17 cellular contexts compared by ENCODE assay signal in the genomic region with DNA sequence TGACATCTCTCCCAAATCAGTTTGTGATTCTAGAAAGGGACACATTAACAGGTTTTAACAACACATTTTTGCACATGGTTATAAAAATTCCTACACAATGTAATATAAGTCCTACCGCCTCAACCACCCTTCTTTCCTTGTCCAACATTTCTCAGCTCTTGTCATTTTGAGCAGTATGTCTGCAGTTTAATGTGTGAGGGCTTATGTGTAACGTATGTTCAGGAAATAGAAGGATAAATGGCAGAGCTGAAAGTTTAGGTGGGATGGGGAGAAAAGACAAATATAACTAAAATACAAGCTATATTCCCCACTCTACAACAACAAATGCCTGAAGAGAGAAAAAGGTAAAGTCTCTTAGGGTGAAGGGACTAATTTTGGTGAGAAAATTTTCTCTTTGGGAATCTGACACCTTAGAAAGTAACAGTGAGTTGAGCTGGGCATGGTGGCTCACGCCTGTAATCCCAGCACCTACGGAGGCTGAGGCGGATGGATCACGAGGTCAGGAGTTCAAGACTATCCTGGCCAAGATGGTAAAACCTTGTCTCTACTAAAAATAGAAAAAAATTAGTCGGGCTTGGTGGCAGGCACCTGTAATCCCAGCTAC. TPM values are rescaled to one million over a fixed set of nuclear protein-coding genes. Genes with fewer than 3 reads are reported as not detected.
DNase-seq lines count a peak whose midpoint lies in the region; TF ChIP-seq lines count a peak whose summit lies in the region.
"Had no signal": no experiment of that assay in that cellular context is flagged by ENCODE, and none has a peak within 500 bp of the region (broad histone marks: within the 10 kb centered on the region; RNA-seq: fewer than 3 reads in every experiment).

No MANE protein-coding gene starts in this region.

- peak overlapping the region; percentile 67 for H3K27ac Mint-ChIP-seq in activated T-cell treated with anti-CD3 and anti-CD28 coated beads, Interleukin-2, amount 50 U/mL, for 24 hours

- peak in 1 of 2 donors; percentile 6 for TF ChIP-seq POLR2A in adrenal gland (IDR thresholded peaks at IDR 0.05)

- H3K9me3 Mint-ChIP-seq in activated T-cell treated with anti-CD3 and anti-CD28 coated beads, Interleukin-2, amount 50 U/mL, for 24 hours, result no peaks in the 10 kb centered on the region
- H3K9me3 Mint-ChIP-seq: activated B cell treated with CpG ODN at 0.5 μM for 24 hours; T-helper 1 cell treated with Interleukin-12 subunit alpha and Interleukin-12 subunit beta and Interleukin-4 antibody, amounts not matched to agents 30 μg/mL and 1 μg/mL, for 36 hours had no signal

- H3K9me3 ChIP-seq in adrenal gland (replicated peaks in 1 of 3) (no peaks in the 10 kb centered on the region), iPS-18a (ENCODE audit: control insufficient read depth, low read depth, low read length) (no peaks in the 10 kb centered on the region), skeletal muscle tissue (ENCODE audit: control insufficient read depth in 3 of 3, low read length in 3 of 3) (no peaks in the 10 kb centered on the region)
- H3K9me3 ChIP-seq: pancreas, upper lobe of left lung had no signal

- no peak overlapping the region for H3K4me3 ChIP-seq in adrenal gland
- H3K4me3 ChIP-seq in iPS-18a (ENCODE audit: low read length), result peak overlapping the region; percentile 26
- H3K4me3 ChIP-seq in skeletal muscle tissue (ENCODE audit: low read length in 3 of 3), result no peak overlapping the region
- H3K4me3 ChIP-seq: pancreas, upper lobe of left lung had no signal

- H3K9ac ChIP-seq in iPS-18a (ENCODE audit: low read length), result no peak overlapping the region
- no peak overlapping the region for H3K9ac ChIP-seq in skeletal muscle tissue (ENCODE audit: low read depth in 1 of 3, low read length in 3 of 3)

- intact Hi-C loops in adrenal gland (cut with DNase I), result no loop called here

- H3K4me3 Mint-ChIP-seq in activated T-cell treated with anti-CD3 and anti-CD28 coated beads, Interleukin-2, amount 50 U/mL, for 24 hours, result no peak overlapping the region
- H3K4me3 Mint-ChIP-seq: activated B cell treated with CpG ODN at 0.5 μM for 24 hours; activated CD8-positive, alpha-beta memory T cell treated with anti-CD3 and anti-CD28 coated beads, Interleukin-2, amount 10 ng/mL, durations not matched to agents 7 days and 5 days had no signal

- peaks cover 49% of the 10 kb centered on the region for H3K36me3 Mint-ChIP-seq in activated T-cell treated with anti-CD3 and anti-CD28 coated beads, Interleukin-2, amount 50 U/mL, for 24 hours (ENCODE audit: low read depth)

- DNase-seq in activated T-cell treated with anti-CD3 and anti-CD28 coated beads, Interleukin-2, amount 50 U/mL, for 24 hours, result no peak
- DNase-seq in activated T-cell treated with anti-CD3 and anti-CD28 coated beads for 4 hours (no peak), adrenal gland (no peak), NOMO-1 treated with dmso at 0.1 percent for 144 hours (lab: John Stamatoyannopoulos, UW; ENCODE audit: unreplicated experiment) (no peak), NCI-H1694 (lab: John Stamatoyannopoulos, UW) (no peak), ACHN (no peak)
- DNase-seq: activated B cell treated with CpG ODN at 0.5 μM for 24 hours; activated CD8-positive, alpha-beta memory T cell treated with anti-CD3 and anti-CD28 coated beads, Interleukin-2, amount 10 ng/mL, durations not matched to agents 7 days and 5 days; activated naive CD4-positive, alpha-beta T cell treated with anti-CD3 and anti-CD28 coated beads, Interleukin-2, amount 50 U/mL, for 16 hours; EL; NCI-H774; pancreas; small intestine; upper lobe of left lung had no signal

- no peaks in the 10 kb centered on the region for H3K27me3 ChIP-seq in adrenal gland
- H3K27me3 ChIP-seq in iPS-18a (ENCODE audit: control insufficient read depth, insufficient read depth, low read length), result peaks cover 9% of the 10 kb centered on the region
- H3K27me3 ChIP-seq in skeletal muscle tissue (ENCODE audit: control insufficient read depth in 3 of 3, insufficient read depth in 3 of 3, low read length in 3 of 3), result no peaks in the 10 kb centered on the region
- H3K27me3 ChIP-seq: pancreas, upper lobe of left lung had no signal

- TF ChIP-seq CTCF in adrenal gland (IDR thresholded peaks at IDR 0.05), result no peak

- no peaks in the 10 kb centered on the region for H3K27me3 Mint-ChIP-seq in activated T-cell treated with anti-CD3 and anti-CD28 coated beads, Interleukin-2, amount 50 U/mL, for 24 hours
- H3K27me3 Mint-ChIP-seq: activated B cell treated with CpG ODN at 0.5 μM for 24 hours; activated CD8-positive, alpha-beta memory T cell treated with anti-CD3 and anti-CD28 coated beads, Interleukin-2, amount 10 ng/mL, durations not matched to agents 7 days and 5 days had no signal

- H3K4me1 Mint-ChIP-seq in activated T-cell treated with anti-CD3 and anti-CD28 coated beads, Interleukin-2, amount 50 U/mL, for 24 hours (ENCODE audit: low read depth), result peaks cover 45% of the 10 kb centered on the region

- in situ Hi-C loops in ACHN (cut with HindIII; ENCODE audit: low pct_ligation_motif_present, low pct_unique_long_range_greater_than_20kb, low sequenced_read_pairs), result no loop called here

- H3K27ac ChIP-seq in adrenal gland, result peak overlapping the region in 3 of 5 donors; percentile 3 to 30 (median 28)
- no peak overlapping the region for H3K27ac ChIP-seq in iPS-18a (ENCODE audit: low read length)
- peak overlapping the region; percentile 45 for H3K27ac ChIP-seq in skeletal muscle tissue (ENCODE audit: low read depth, low read length)
- H3K27ac ChIP-seq: pancreas had no signal

- WGBS in adrenal gland, 4 donors, result 83 to 91% (median 86%) methylated on average over 7 of the region's 7 CpGs

- H3K36me3 ChIP-seq in adrenal gland (replicated peaks in 1 of 2) (peaks cover 0 to 32% of the 10 kb centered on the region in 2 donors), iPS-18a (ENCODE audit: control insufficient read depth, low read depth, low read length) (peaks cover 16% of the 10 kb centered on the region), skeletal muscle tissue (ENCODE audit: control insufficient read depth in 3 of 3, insufficient read depth in 3 of 3, low read length in 3 of 3) (peaks cover 10 to 29% (median 29%) of the 10 kb centered on the region in 3 donors)

- H3K4me1 ChIP-seq in adrenal gland (replicated peaks in 1 of 2) (peaks cover 15 to 38% of the 10 kb centered on the region in 2 donors), iPS-18a (ENCODE audit: control insufficient read depth, low read depth, low read length) (peaks cover 27% of the 10 kb centered on the region), skeletal muscle tissue (ENCODE audit: control insufficient read depth in 3 of 3, insufficient read depth in 3 of 3, low read length in 3 of 3) (peaks cover 14 to 34% (median 26%) of the 10 kb centered on the region in 3 donors)

RNA-seq across cellular contexts. Expression of gene PNRC1, which starts 5.0 kb away (rescaled TPM):
- total RNA-seq in adrenal gland, result 100 to 1,000 TPM; 135 to 359 (median 279) TPM
- 100 to 1,000 TPM in 1 of 3 donors, 10 to 100 TPM in 2; 65.5 to 116 (median 86.3) TPM for polyA plus RNA-seq in adrenal gland
- 132 TPM for total RNA-seq in skeletal muscle tissue

RNA-seq across cellular contexts. Expression of gene SRSF12, which starts 32.4 kb away (rescaled TPM):
- 1 to 10 TPM in 2 of 8 donors, under 1 TPM in 5, not detected in 1; 0.26 to 2.2 (median 0.75) TPM for total RNA-seq in adrenal gland
- polyA plus RNA-seq in adrenal gland, result 1 to 10 TPM in 1 of 3 donors, under 1 TPM in 2; 0.72 to 1.4 (median 0.91) TPM
- total RNA-seq in skeletal muscle tissue, result 2.6 TPM
- total RNA-seq: activated B cell treated with CpG ODN at 0.5 μM for 24 hours; activated CD8-positive, alpha-beta memory T cell treated with anti-CD3 and anti-CD28 coated beads, Interleukin-2, amount 10 ng/mL, durations not matched to agents 7 days and 5 days had no signal
